Comparison of ENCODE assay signal across 12 cellular contexts in genomic region chr3:197912770-197913476, GRCh38. TPM values are rescaled to one million over a fixed set of nuclear protein-coding genes. Genes with fewer than 3 reads are reported as not detected.
DNase-seq lines count a peak whose midpoint lies in the region; ATAC-seq and TF ChIP-seq lines count a peak whose summit lies in the region.
"Had no signal": no experiment of that assay in that cellular context is flagged by ENCODE, and none has a peak within 500 bp of the region (broad histone marks: within the 10 kb centered on the region; RNA-seq: fewer than 3 reads in every experiment).

No MANE protein-coding gene starts in this region.

- 87 to 90% methylated on average over 33 of the region's 33 CpGs for WGBS in sigmoid colon, 2 donors

- TF ChIP-seq EP300 in sigmoid colon (IDR thresholded peaks at IDR 0.05) = no peak

- no peak overlapping the region for H3K4me3 Mint-ChIP-seq in stimulated activated naive CD8-positive, alpha-beta T cell treated with anti-CD3 and anti-CD28 coated beads, Interleukin-15, amount 100 ng/mL, for 72 hours
- H3K4me3 Mint-ChIP-seq: activated naive CD4-positive, alpha-beta T cell treated with anti-CD3 and anti-CD28 coated beads for 36 hours had no signal

- no peaks in the 10 kb centered on the region for H3K27me3 Mint-ChIP-seq in stimulated activated naive CD8-positive, alpha-beta T cell treated with anti-CD3 and anti-CD28 coated beads, Interleukin-15, amount 100 ng/mL, for 72 hours

- ATAC-seq in stimulated activated naive CD8-positive, alpha-beta T cell treated with anti-CD3 and anti-CD28 coated beads, Interleukin-15, Interleukin-2, amounts not matched to agents 100 U/mL and 50 U/mL, for 24 hours = peak; percentile 32
- no peak for ATAC-seq in stimulated activated naive CD8-positive, alpha-beta T cell treated with anti-CD3 and anti-CD28 coated beads, Interleukin-15, amount 100 ng/mL, for 72 hours
- ATAC-seq in HG03571 (IDR thresholded peaks at IDR 0.05; ENCODE audit: unreplicated experiment) (no peak), GM21723 (IDR thresholded peaks at IDR 0.05; ENCODE audit: unreplicated experiment) (no peak)

- H3K4me1 ChIP-seq in sigmoid colon = no peaks in the 10 kb centered on the region

- TF ChIP-seq CTCF in astrocyte of the cerebellum (IDR thresholded peaks at IDR 0.05; ENCODE audit: low read depth, low read length, missing control alignments) (no peak), sigmoid colon (IDR thresholded peaks at IDR 0.05) (no peak)

- intact Hi-C loops in sigmoid colon (cut with DNase I) = no loop called here

- H3K27ac Mint-ChIP-seq in stimulated activated naive CD8-positive, alpha-beta T cell treated with anti-CD3 and anti-CD28 coated beads, Interleukin-15, amount 100 ng/mL, for 72 hours = no peak overlapping the region
- H3K27ac Mint-ChIP-seq: activated naive CD4-positive, alpha-beta T cell treated with anti-CD3 and anti-CD28 coated beads for 36 hours had no signal

- H3K4me1 Mint-ChIP-seq in stimulated activated naive CD8-positive, alpha-beta T cell treated with anti-CD3 and anti-CD28 coated beads, Interleukin-15, amount 100 ng/mL, for 72 hours = no peaks in the 10 kb centered on the region

- no peaks in the 10 kb centered on the region for H3K36me3 ChIP-seq in sigmoid colon

- no peaks in the 10 kb centered on the region for H3K9me3 ChIP-seq in sigmoid colon

- no peak overlapping the region for H3K4me3 ChIP-seq in astrocyte of the cerebellum (ENCODE audit: low read depth, low read length)
- H3K4me3 ChIP-seq in sigmoid colon = no peak overlapping the region

- H3K9me3 Mint-ChIP-seq in stimulated activated naive CD8-positive, alpha-beta T cell treated with anti-CD3 and anti-CD28 coated beads, Interleukin-15, amount 100 ng/mL, for 72 hours = no peaks in the 10 kb centered on the region
- H3K9me3 Mint-ChIP-seq: activated naive CD4-positive, alpha-beta T cell treated with anti-CD3 and anti-CD28 coated beads for 36 hours had no signal

- no peaks in the 10 kb centered on the region for H3K27me3 ChIP-seq in sigmoid colon

- no peak overlapping the region for H3K27ac ChIP-seq in sigmoid colon

- in situ Hi-C loops in astrocyte of the cerebellum (cut with HindIII; ENCODE audit: low sequenced_read_pairs) = no loop called here

- DNase-seq in stimulated activated naive CD8-positive, alpha-beta T cell treated with anti-CD3 and anti-CD28 coated beads, Interleukin-15, Interleukin-2, amounts not matched to agents 100 U/mL and 50 U/mL, for 24 hours = no peak
- DNase-seq in stimulated activated naive CD8-positive, alpha-beta T cell treated with anti-CD3 and anti-CD28 coated beads, Interleukin-15, amount 100 ng/mL, for 72 hours = no peak
- peak; percentile 3 for DNase-seq in astrocyte of the cerebellum (ENCODE audit: low read depth)
- DNase-seq in iris pigment epithelial cell (ENCODE audit: low read depth) = peak; percentile 47
- no peak for DNase-seq in sigmoid colon
- no peak for DNase-seq in globus pallidus (ENCODE audit: low spot score)
- DNase-seq: activated naive CD4-positive, alpha-beta T cell treated with anti-CD3 and anti-CD28 coated beads for 36 hours; DMS53; NCI-H2171; stimulated activated CD4-positive, alpha-beta T cell treated with anti-CD3 and anti-CD28 coated beads, Interleukin-2, amount 100 ng/mL, for 24 hours had no signal

- TF ChIP-seq POLR2A in sigmoid colon (IDR thresholded peaks at IDR 0.05) = no peak

RNA-seq across cellular contexts. Expression of gene RPL35A, which starts 37.1 kb away (rescaled TPM):
- 1,000 to 10,000 TPM in 2 of 4 donors, 100 to 1,000 TPM in 2; 603 to 1,719 (median 870) TPM for total RNA-seq in sigmoid colon
- polyA plus RNA-seq in sigmoid colon = 1,000 to 10,000 TPM; 1,812 to 2,719 (median 1,988) TPM

RNA-seq across cellular contexts. Expression of gene LMLN, which starts 47.1 kb away (rescaled TPM):
- total RNA-seq in sigmoid colon = 1 to 10 TPM; 3.3 to 7.5 (median 6.9) TPM
- polyA plus RNA-seq in sigmoid colon = 1 to 10 TPM in 2 of 3 donors, under 1 TPM in 1; 0.23 to 2.3 (median 1.8) TPM

Comparison
In these comparisons a context has a peak if more than half of its experiments do, and no peak if none do; other contexts are left out.
1. DNase-seq: peak in astrocyte of the cerebellum (single experiment) and iris pigment epithelial cell (single experiment); none in stimulated activated naive CD8-positive, alpha-beta T cell treated with anti-CD3 and anti-CD28 coated beads, Interleukin-15, Interleukin-2, amounts not matched to agents 100 U/mL and 50 U/mL, for 24 hours (single experiment), stimulated activated naive CD8-positive, alpha-beta T cell treated with anti-CD3 and anti-CD28 coated beads, Interleukin-15, amount 100 ng/mL, for 72 hours (0 of 2), sigmoid colon (single experiment) and globus pallidus (single experiment).